1 cellular context compared by ENCODE assay signal in the genomic region with DNA sequence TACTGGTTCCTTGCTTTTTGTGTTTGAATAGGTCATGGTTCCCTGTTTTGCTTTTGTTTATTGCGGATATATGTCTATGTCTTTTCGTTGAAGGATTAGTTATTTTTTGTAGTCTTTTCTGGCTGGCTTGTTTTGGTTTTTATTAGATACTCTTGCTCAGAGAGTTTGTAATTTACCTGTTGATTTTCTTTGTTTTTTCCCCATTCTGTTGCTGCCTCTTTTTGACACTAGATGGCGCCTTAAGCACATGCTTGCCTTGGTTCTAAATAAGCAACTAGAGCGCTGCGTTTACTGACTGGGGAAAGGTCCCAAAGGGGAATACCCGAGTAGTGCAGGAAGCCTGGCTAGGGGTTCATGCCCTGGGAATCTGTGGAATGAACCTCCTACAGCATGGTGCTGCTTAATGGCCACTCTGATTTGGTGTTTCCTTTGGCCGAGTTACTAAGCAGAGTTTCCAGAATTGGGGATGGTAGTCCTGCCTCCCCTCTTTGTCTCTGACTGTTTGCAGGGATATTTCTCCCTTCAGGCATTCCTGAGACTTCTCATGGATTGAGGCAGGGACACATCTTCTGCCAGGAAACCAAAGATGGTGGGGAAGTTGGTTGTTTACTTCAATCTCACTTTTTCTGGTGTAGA.
TF ChIP-seq lines count a peak whose summit lies in the region.

No MANE protein-coding gene starts in this region.

TF ChIP-seq in HEK293, 187 proteins besides CTCF, POLR2A, EP300 and RAD21 (continued from another document and continues in another):
- TF ChIP-seq, protein P1, sequence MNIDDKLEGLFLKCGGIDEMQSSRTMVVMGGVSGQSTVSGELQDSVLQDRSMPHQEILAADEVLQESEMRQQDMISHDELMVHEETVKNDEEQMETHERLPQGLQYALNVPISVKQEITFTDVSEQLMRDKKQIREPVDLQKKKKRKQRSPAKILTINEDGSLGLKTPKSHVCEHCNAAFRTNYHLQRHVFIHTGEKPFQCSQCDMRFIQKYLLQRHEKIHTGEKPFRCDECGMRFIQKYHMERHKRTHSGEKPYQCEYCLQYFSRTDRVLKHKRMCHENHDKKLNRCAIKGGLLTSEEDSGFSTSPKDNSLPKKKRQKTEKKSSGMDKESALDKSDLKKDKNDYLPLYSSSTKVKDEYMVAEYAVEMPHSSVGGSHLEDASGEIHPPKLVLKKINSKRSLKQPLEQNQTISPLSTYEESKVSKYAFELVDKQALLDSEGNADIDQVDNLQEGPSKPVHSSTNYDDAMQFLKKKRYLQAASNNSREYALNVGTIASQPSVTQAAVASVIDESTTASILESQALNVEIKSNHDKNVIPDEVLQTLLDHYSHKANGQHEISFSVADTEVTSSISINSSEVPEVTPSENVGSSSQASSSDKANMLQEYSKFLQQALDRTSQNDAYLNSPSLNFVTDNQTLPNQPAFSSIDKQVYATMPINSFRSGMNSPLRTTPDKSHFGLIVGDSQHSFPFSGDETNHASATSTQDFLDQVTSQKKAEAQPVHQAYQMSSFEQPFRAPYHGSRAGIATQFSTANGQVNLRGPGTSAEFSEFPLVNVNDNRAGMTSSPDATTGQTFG (tag by site-specific recombination; IDR thresholded peaks at IDR 0.05; ENCODE audit: borderline replicate concordance) = 0 out of 2 replicates have a peak, but pooled peaks have one; percentile 69
- TF ChIP-seq ZNF785 (tag by site-specific recombination; IDR thresholded peaks at IDR 0.05) (no peak), SCRT2 (tag by site-specific recombination; IDR thresholded peaks at IDR 0.05) (peak; percentile 99), ZNF23 (tag by site-specific recombination; IDR thresholded peaks at IDR 0.05; ENCODE audit: borderline replicate concordance) (no peak), BCL11A (tag by site-specific recombination; IDR thresholded peaks at IDR 0.05; ENCODE audit: low read depth) (no peak), ZBTB7A (tag by site-specific recombination; IDR thresholded peaks at IDR 0.05; ENCODE audit: low read depth) (no peak), ZNF433 (tag by site-specific recombination; IDR thresholded peaks at IDR 0.05; ENCODE audit: low read depth) (no peak), ZNF558 (tag by site-specific recombination; IDR thresholded peaks at IDR 0.05) (peak; percentile 77), ZNF423 (tag by site-specific recombination; IDR thresholded peaks at IDR 0.05) (no peak), ZNF311 (tag by site-specific recombination; IDR thresholded peaks at IDR 0.05; ENCODE audit: borderline replicate concordance) (no peak), ZNF132 (tag by site-specific recombination; IDR thresholded peaks at IDR 0.05; ENCODE audit: borderline replicate concordance) (no peak), ZNF157 (tag by site-specific recombination; IDR thresholded peaks at IDR 0.05) (peak; percentile 28; the same call in 1 of the 2 replicates), ZNF169 (tag by site-specific recombination; IDR thresholded peaks at IDR 0.05) (no peak), ZNF114 (tag by site-specific recombination; IDR thresholded peaks at IDR 0.05) (0 out of 2 replicates have a peak, but pooled peaks have one; percentile 78), ZNF324 (tag by site-specific recombination; IDR thresholded peaks at IDR 0.05) (peak; percentile 81; the same call in 1 of the 2 replicates), ZNF2 (tag by site-specific recombination; IDR thresholded peaks at IDR 0.05) (peak; percentile 90), ZNF623 (tag by site-specific recombination; IDR thresholded peaks at IDR 0.05) (peak; percentile 24; the same call in 1 of the 2 replicates), ZNF548 (tag by site-specific recombination; IDR thresholded peaks at IDR 0.05) (peak; percentile 19; the same call in 1 of the 2 replicates), ZNF658 (tag by site-specific recombination; IDR thresholded peaks at IDR 0.05) (no peak), ZNF561 (tag by site-specific recombination; IDR thresholded peaks at IDR 0.05; ENCODE audit: borderline replicate concordance) (no peak), IKZF3 (tag by site-specific recombination; IDR thresholded peaks at IDR 0.05) (no peak), ZNF629 (tag by site-specific recombination; IDR thresholded peaks at IDR 0.05) (peak; percentile 69), MYNN (tag by site-specific recombination; IDR thresholded peaks at IDR 0.05; ENCODE audit: borderline replicate concordance) (no peak), KLF16 (tag by site-specific recombination; IDR thresholded peaks at IDR 0.05) (peak; percentile 72; the same call in 1 of the 2 replicates), ZNF664 (tag by site-specific recombination; IDR thresholded peaks at IDR 0.05) (peak; percentile 84), PRDM1 (tag by site-specific recombination; IDR thresholded peaks at IDR 0.05) (no peak), ZNF510 (tag by site-specific recombination; IDR thresholded peaks at IDR 0.05; ENCODE audit: insufficient replicate concordance) (peak; percentile 42), KLF10 (tag by site-specific recombination; IDR thresholded peaks at IDR 0.05) (no peak), GFI1B (tag by site-specific recombination; IDR thresholded peaks at IDR 0.05) (no peak), ZNF830 (tag by site-specific recombination; IDR thresholded peaks at IDR 0.05; ENCODE audit: low read depth) (no peak), ZBTB17 (tag by site-specific recombination; IDR thresholded peaks at IDR 0.05) (0 out of 2 replicates have a peak, but pooled peaks have one; percentile 15), ZSCAN23 (tag by site-specific recombination; IDR thresholded peaks at IDR 0.05) (peak; percentile 86; the same call in 1 of the 2 replicates), TRIM28 (IDR thresholded peaks at IDR 0.05; ENCODE audit: borderline replicate concordance, low read length) (peak; percentile 100), ZNF140 (tag by site-specific recombination; IDR thresholded peaks at IDR 0.05) (no peak), GLIS2 (tag by site-specific recombination; IDR thresholded peaks at IDR 0.05) (no peak)
- TF ChIP-seq, protein P2, sequence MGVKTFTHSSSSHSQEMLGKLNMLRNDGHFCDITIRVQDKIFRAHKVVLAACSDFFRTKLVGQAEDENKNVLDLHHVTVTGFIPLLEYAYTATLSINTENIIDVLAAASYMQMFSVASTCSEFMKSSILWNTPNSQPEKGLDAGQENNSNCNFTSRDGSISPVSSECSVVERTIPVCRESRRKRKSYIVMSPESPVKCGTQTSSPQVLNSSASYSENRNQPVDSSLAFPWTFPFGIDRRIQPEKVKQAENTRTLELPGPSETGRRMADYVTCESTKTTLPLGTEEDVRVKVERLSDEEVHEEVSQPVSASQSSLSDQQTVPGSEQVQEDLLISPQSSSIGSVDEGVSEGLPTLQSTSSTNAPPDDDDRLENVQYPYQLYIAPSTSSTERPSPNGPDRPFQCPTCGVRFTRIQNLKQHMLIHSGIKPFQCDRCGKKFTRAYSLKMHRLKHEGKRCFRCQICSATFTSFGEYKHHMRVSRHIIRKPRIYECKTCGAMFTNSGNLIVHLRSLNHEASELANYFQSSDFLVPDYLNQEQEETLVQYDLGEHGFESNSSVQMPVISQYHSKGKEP (tag by site-specific recombination; IDR thresholded peaks at IDR 0.05) = no peak
- TF ChIP-seq, protein P3, sequence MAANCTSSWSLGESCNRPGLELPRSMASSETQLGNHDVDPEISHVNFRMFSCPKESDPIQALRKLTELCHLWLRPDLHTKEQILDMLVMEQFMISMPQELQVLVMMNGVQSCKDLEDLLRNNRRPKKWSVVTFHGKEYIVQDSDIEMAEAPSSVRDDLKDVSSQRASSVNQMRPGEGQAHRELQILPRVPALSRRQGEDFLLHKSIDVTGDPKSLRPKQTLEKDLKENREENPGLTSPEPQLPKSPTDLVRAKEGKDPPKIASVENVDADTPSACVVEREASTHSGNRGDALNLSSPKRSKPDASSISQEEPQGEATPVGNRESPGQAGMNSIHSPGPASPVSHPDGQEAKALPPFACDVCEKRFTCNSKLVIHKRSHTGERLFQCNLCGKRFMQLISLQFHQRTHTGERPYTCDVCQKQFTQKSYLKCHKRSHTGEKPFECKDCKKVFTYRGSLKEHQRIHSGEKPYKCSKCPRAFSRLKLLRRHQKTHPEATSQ (tag by site-specific recombination; IDR thresholded peaks at IDR 0.05) = peak; percentile 81; the same call in 1 of the 2 replicates
- TF ChIP-seq, protein P4, sequence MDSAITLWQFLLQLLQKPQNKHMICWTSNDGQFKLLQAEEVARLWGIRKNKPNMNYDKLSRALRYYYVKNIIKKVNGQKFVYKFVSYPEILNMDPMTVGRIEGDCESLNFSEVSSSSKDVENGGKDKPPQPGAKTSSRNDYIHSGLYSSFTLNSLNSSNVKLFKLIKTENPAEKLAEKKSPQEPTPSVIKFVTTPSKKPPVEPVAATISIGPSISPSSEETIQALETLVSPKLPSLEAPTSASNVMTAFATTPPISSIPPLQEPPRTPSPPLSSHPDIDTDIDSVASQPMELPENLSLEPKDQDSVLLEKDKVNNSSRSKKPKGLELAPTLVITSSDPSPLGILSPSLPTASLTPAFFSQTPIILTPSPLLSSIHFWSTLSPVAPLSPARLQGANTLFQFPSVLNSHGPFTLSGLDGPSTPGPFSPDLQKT (IDR thresholded peaks at IDR 0.05; ENCODE audit: borderline replicate concordance, low read depth, low read length) = no peak
- TF ChIP-seq, protein P5, sequence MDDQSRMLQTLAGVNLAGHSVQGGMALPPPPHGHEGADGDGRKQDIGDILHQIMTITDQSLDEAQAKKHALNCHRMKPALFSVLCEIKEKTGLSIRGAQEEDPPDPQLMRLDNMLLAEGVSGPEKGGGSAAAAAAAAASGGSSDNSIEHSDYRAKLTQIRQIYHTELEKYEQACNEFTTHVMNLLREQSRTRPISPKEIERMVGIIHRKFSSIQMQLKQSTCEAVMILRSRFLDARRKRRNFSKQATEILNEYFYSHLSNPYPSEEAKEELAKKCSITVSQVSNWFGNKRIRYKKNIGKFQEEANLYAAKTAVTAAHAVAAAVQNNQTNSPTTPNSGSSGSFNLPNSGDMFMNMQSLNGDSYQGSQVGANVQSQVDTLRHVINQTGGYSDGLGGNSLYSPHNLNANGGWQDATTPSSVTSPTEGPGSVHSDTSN (CRISPR knock-in tag; IDR thresholded peaks at IDR 0.05) = no peak
- TF ChIP-seq, protein P6, sequence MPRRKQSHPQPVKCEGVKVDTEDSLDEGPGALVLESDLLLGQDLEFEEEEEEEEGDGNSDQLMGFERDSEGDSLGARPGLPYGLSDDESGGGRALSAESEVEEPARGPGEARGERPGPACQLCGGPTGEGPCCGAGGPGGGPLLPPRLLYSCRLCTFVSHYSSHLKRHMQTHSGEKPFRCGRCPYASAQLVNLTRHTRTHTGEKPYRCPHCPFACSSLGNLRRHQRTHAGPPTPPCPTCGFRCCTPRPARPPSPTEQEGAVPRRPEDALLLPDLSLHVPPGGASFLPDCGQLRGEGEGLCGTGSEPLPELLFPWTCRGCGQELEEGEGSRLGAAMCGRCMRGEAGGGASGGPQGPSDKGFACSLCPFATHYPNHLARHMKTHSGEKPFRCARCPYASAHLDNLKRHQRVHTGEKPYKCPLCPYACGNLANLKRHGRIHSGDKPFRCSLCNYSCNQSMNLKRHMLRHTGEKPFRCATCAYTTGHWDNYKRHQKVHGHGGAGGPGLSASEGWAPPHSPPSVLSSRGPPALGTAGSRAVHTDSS (tag by site-specific recombination; IDR thresholded peaks at IDR 0.05) = no peak
- TF ChIP-seq, protein P7, sequence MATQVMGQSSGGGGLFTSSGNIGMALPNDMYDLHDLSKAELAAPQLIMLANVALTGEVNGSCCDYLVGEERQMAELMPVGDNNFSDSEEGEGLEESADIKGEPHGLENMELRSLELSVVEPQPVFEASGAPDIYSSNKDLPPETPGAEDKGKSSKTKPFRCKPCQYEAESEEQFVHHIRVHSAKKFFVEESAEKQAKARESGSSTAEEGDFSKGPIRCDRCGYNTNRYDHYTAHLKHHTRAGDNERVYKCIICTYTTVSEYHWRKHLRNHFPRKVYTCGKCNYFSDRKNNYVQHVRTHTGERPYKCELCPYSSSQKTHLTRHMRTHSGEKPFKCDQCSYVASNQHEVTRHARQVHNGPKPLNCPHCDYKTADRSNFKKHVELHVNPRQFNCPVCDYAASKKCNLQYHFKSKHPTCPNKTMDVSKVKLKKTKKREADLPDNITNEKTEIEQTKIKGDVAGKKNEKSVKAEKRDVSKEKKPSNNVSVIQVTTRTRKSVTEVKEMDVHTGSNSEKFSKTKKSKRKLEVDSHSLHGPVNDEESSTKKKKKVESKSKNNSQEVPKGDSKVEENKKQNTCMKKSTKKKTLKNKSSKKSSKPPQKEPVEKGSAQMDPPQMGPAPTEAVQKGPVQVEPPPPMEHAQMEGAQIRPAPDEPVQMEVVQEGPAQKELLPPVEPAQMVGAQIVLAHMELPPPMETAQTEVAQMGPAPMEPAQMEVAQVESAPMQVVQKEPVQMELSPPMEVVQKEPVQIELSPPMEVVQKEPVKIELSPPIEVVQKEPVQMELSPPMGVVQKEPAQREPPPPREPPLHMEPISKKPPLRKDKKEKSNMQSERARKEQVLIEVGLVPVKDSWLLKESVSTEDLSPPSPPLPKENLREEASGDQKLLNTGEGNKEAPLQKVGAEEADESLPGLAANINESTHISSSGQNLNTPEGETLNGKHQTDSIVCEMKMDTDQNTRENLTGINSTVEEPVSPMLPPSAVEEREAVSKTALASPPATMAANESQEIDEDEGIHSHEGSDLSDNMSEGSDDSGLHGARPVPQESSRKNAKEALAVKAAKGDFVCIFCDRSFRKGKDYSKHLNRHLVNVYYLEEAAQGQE (tag by site-specific recombination; IDR thresholded peaks at IDR 0.05) = no peak
- TF ChIP-seq, protein P8, sequence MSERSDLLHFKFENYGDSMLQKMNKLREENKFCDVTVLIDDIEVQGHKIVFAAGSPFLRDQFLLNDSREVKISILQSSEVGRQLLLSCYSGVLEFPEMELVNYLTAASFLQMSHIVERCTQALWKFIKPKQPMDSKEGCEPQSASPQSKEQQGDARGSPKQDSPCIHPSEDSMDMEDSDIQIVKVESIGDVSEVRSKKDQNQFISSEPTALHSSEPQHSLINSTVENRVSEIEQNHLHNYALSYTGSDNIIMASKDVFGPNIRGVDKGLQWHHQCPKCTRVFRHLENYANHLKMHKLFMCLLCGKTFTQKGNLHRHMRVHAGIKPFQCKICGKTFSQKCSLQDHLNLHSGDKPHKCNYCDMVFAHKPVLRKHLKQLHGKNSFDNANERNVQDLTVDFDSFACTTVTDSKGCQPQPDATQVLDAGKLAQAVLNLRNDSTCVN (tag by site-specific recombination; optimal IDR thresholded peaks at IDR 0.05) = no peak
- TF ChIP-seq, protein P9, sequence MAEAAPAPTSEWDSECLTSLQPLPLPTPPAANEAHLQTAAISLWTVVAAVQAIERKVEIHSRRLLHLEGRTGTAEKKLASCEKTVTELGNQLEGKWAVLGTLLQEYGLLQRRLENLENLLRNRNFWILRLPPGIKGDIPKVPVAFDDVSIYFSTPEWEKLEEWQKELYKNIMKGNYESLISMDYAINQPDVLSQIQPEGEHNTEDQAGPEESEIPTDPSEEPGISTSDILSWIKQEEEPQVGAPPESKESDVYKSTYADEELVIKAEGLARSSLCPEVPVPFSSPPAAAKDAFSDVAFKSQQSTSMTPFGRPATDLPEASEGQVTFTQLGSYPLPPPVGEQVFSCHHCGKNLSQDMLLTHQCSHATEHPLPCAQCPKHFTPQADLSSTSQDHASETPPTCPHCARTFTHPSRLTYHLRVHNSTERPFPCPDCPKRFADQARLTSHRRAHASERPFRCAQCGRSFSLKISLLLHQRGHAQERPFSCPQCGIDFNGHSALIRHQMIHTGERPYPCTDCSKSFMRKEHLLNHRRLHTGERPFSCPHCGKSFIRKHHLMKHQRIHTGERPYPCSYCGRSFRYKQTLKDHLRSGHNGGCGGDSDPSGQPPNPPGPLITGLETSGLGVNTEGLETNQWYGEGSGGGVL (tag by site-specific recombination; IDR thresholded peaks at IDR 0.05) = no peak
